16 cellular contexts compared by ENCODE assay signal in genomic region chr17:10019941-10020403, GRCh38.
DNase-seq lines count a peak whose midpoint lies in the region; ATAC-seq and TF ChIP-seq lines count a peak whose summit lies in the region.
"Had no signal": no experiment of that assay in that cellular context is flagged by ENCODE, and none has a peak within 500 bp of the region (broad histone marks: within the 10 kb centered on the region; RNA-seq: fewer than 3 reads in every experiment).

No MANE protein-coding gene starts in this region.

- H3K27ac ChIP-seq in endodermal cell (ENCODE audit: low read depth, low read length) = peak overlapping the region; percentile 26
- peak overlapping the region; percentile 88 for H3K27ac ChIP-seq in neutrophil
- H3K27ac ChIP-seq in Peyer's patch = no peak overlapping the region
- H3K27ac ChIP-seq in PC-3 (ENCODE audit: low read length) = no peak overlapping the region
- H3K27ac ChIP-seq: colonic mucosa, VCaP had no signal

- no peak overlapping the region for H3K27ac Mint-ChIP-seq in endodermal cell
- H3K27ac Mint-ChIP-seq: stimulated activated naive CD8-positive, alpha-beta T cell treated with anti-CD3 and anti-CD28 coated beads, Interleukin-15, amount 100 ng/mL, for 72 hours had no signal

- BruUV-seq in PC-3 (replicated peaks; lab: Mats Ljungman, UMichigan) = no TSS peak

- H3K27me3 ChIP-seq in endodermal cell (ENCODE audit: control insufficient read depth, insufficient read depth, low read length, poor library complexity, severe bottlenecking) (no peaks in the 10 kb centered on the region), neutrophil (no peaks in the 10 kb centered on the region), Peyer's patch (no peaks in the 10 kb centered on the region), PC-3 (ENCODE audit: low read length) (peaks cover 14% of the 10 kb centered on the region)
- H3K27me3 ChIP-seq: colonic mucosa had no signal

- H3K27me3 Mint-ChIP-seq in endodermal cell (ENCODE audit: insufficient read depth) = no peaks in the 10 kb centered on the region

- H3K9me3 Mint-ChIP-seq in endodermal cell = no peaks in the 10 kb centered on the region
- H3K9me3 Mint-ChIP-seq: stimulated activated naive CD8-positive, alpha-beta T cell treated with anti-CD3 and anti-CD28 coated beads, Interleukin-15, amount 100 ng/mL, for 72 hours had no signal

- DNase-seq in CD1c-positive myeloid dendritic cell (ENCODE audit: extremely low spot score) = peak; percentile 83
- DNase-seq in MV-4-11 (lab: John Stamatoyannopoulos, UW) = peak; percentile 59
- DNase-seq in endodermal cell = no peak
- DNase-seq in Peyer's patch = no peak
- DNase-seq in SW480 (ENCODE audit: low spot score) = no peak
- no peak for DNase-seq in PC-3
- no peak for DNase-seq in HuH-7.5 (ENCODE audit: low spot score)
- DNase-seq: colonic mucosa; Kasumi-1; midbrain; NCI-H187; stimulated activated naive CD8-positive, alpha-beta T cell treated with anti-CD3 and anti-CD28 coated beads, Interleukin-15, amount 100 ng/mL, for 72 hours; SW 1271 had no signal

- H3K36me3 Mint-ChIP-seq in endodermal cell (ENCODE audit: low read depth) = no peaks in the 10 kb centered on the region

- H4K20me1 ChIP-seq in PC-3 (ENCODE audit: low read length) = no peaks in the 10 kb centered on the region

- H3K4me1 ChIP-seq in endodermal cell (ENCODE audit: control insufficient read depth, insufficient read depth, low read length) (no peaks in the 10 kb centered on the region), neutrophil (ENCODE audit: control insufficient read depth in 1 of 2, insufficient read depth in 1 of 2, low read depth in 1 of 2, low read length in 1 of 2) (peaks cover 61 to 66% of the 10 kb centered on the region in 2 experiments), Peyer's patch (peaks cover 0 to 16% (median 0%) of the 10 kb centered on the region in 4 donors), PC-3 (ENCODE audit: insufficient read depth, low read length) (no peaks in the 10 kb centered on the region)
- H3K4me1 ChIP-seq: colonic mucosa had no signal

- no peak overlapping the region for H3K4me3 Mint-ChIP-seq in endodermal cell
- H3K4me3 Mint-ChIP-seq: stimulated activated naive CD8-positive, alpha-beta T cell treated with anti-CD3 and anti-CD28 coated beads, Interleukin-15, amount 100 ng/mL, for 72 hours had no signal

- no peaks in the 10 kb centered on the region for H3K9me2 ChIP-seq in PC-3 (replicated peaks; ENCODE audit: low read length)

- H3F3A ChIP-seq in PC-3 (ENCODE audit: low read length, unreplicated experiment) = no peaks in the 10 kb centered on the region

- H3K4me3 ChIP-seq in endodermal cell (ENCODE audit: low read length) (no peak overlapping the region), neutrophil (ENCODE audit: low read depth in 1 of 2, low read length in 1 of 2) (peak overlapping the region; percentile 49 to 55), Peyer's patch (no peak overlapping the region), PC-3 (ENCODE audit: low read length) (no peak overlapping the region)
- H3K4me3 ChIP-seq: colonic mucosa had no signal

- ATAC-seq in PC-3 = no peak
- ATAC-seq: esophagus mucosa; stimulated activated naive CD8-positive, alpha-beta T cell treated with anti-CD3 and anti-CD28 coated beads, Interleukin-15, amount 100 ng/mL, for 72 hours had no signal

- WGBS in endodermal cell (ENCODE audit: insufficient coverage in 1 of 2, insufficient read length in 1 of 2), 2 experiments = 80 to 85% methylated on average over 7 to 8 of the region's 8 CpGs

- H3K4me1 Mint-ChIP-seq in endodermal cell = peaks cover 25% of the 10 kb centered on the region
- H3K4me1 Mint-ChIP-seq: stimulated activated naive CD8-positive, alpha-beta T cell treated with anti-CD3 and anti-CD28 coated beads, Interleukin-15, amount 100 ng/mL, for 72 hours had no signal

- no peaks in the 10 kb centered on the region for H3K79me2 ChIP-seq in PC-3 (ENCODE audit: low read length)

- H3K9me3 ChIP-seq in endodermal cell (ENCODE audit: control insufficient read depth, low read length) (no peaks in the 10 kb centered on the region), neutrophil (no peaks in the 10 kb centered on the region), Peyer's patch (no peaks in the 10 kb centered on the region), PC-3 (ENCODE audit: low read length) (no peaks in the 10 kb centered on the region)
- H3K9me3 ChIP-seq: colonic mucosa had no signal

- H3K36me3 ChIP-seq in endodermal cell (ENCODE audit: control insufficient read depth, insufficient read depth, low read length) (no peaks in the 10 kb centered on the region), neutrophil (no peaks in the 10 kb centered on the region), Peyer's patch (no peaks in the 10 kb centered on the region), PC-3 (ENCODE audit: low read depth, low read length) (no peaks in the 10 kb centered on the region)
- H3K36me3 ChIP-seq: colonic mucosa had no signal

- TF ChIP-seq POLR2A in Peyer's patch (IDR thresholded peaks at IDR 0.05) = no peak

- TF ChIP-seq CTCF in endodermal cell (conservative IDR thresholded peaks at IDR 0.05) (no peak), neutrophil (IDR thresholded peaks at IDR 0.05) (no peak), Peyer's patch (IDR thresholded peaks at IDR 0.05) (no peak), PC-3 (conservative IDR thresholded peaks at IDR 0.05; ENCODE audit: low read depth, low read length) (no peak)

- H2AFZ ChIP-seq in PC-3 (ENCODE audit: low read length) = no peak overlapping the region

- H3K9ac ChIP-seq in endodermal cell (ENCODE audit: extremely low read depth, low read length, poor library complexity, severe bottlenecking) = no peak overlapping the region
- H3K9ac ChIP-seq in PC-3 (ENCODE audit: low read length) = no peak overlapping the region

- no peak overlapping the region for H3K4me2 ChIP-seq in PC-3 (ENCODE audit: low read length)

- POLR2A ChIA-PET in PC-3 (lab: Charles Lee; ENCODE audit: unreplicated experiment) = no interaction called here

- CTCF ChIA-PET in PC-3 (lab: Charles Lee) = no interaction called here

- intact Hi-C loops in PC-3 (cut with micrococcal nuclease) = no loop called here

Comparison
In these comparisons a context has a peak if more than half of its experiments do, and no peak if none do; other contexts are left out.
1. DNase-seq: peak in CD1c-positive myeloid dendritic cell (single experiment) and MV-4-11 (single experiment); none in endodermal cell (single experiment), Peyer's patch (0 of 3), SW480 (single experiment), PC-3 (single experiment) and HuH-7.5 (single experiment).
2. H3K27ac ChIP-seq: peak in endodermal cell (single experiment) and neutrophil (single experiment); none in Peyer's patch (0 of 4) and PC-3 (single experiment).
3. H3K4me3 ChIP-seq: peak in neutrophil (2 of 2); none in endodermal cell (single experiment), Peyer's patch (0 of 4) and PC-3 (single experiment).